Comparison of ENCODE assay signal across 25 cellular contexts in the genomic region with DNA sequence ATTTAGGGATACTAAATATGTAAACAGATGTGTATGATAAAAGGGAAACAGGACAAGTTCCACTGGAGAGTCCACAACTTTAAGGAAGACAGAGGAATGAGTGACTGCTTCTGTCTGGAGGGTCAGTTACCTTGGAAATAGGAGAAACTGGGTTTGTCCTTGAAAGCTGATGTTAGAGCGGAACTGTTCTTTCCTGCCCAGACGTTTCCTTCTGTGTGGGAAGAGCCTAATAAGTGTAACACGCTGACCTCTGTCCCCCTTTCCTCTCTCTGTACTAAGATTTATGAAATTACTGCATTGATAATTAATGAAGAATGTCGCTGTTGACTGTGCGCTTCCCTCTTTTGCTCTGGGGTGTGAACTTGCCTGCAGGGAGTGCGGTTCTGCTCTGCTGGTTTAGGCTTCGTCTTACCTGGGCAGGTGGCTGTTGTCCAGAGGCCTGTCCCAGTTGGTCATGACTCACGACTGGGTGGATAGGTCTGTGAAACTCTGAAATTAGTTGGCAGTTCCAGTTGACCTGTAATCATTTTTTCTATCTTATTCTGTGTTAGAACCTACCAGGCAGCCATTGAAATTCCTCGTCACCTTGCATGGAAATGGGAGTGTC.
"Had no signal": no experiment of that assay in that cellular context is flagged by ENCODE, and none has a peak within 500 bp of the region (broad histone marks: within the 10 kb centered on the region; RNA-seq: fewer than 3 reads in every experiment).

No MANE protein-coding gene starts in this region.

- H3K36me3 ChIP-seq: MG63, Peyer's patch, SJCRH30 had no signal

- H3K27me3 ChIP-seq: MG63, Peyer's patch, SJCRH30 had no signal

- H3K9me3 ChIP-seq: MG63, Peyer's patch, SJCRH30 had no signal

- H3K4me1 ChIP-seq: Peyer's patch, SJCRH30 had no signal

- H3K4me3 Mint-ChIP-seq: IgD-negative memory B cell had no signal

- H3K4me2 ChIP-seq: PC-9 had no signal

- H3K36me3 Mint-ChIP-seq: IgD-negative memory B cell had no signal

- DNase-seq: Karpas-422, KG1, MG63, NCI-H1092 treated with DMSO at 0.1 percent for 48 hours, NCI-H1436, NCI-H187, NCI-H2029, NCI-H2081 treated with DMSO at 0.1 percent for 48 hours, NCI-H2171, NCI-H226, NCI-H446, NCI-H510A, NCI-H524 treated with DMSO at 0.1 percent for 48 hours, NCI-H69, NCI-H774, PC-9, Peyer's patch, SHP77 treated with DMSO at 0.1 percent for 48 hours, SJCRH30, T-helper 1 cell had no signal

- H3K27ac ChIP-seq: HL-60, PC-9, Peyer's patch, SJCRH30 had no signal

- H3K27ac Mint-ChIP-seq: IgD-negative memory B cell had no signal

- H3K4me3 ChIP-seq: MG63, PC-9, Peyer's patch, SJCRH30 had no signal

- H3K27me3 Mint-ChIP-seq: IgD-negative memory B cell had no signal

- ATAC-seq: Right ventricle myocardium inferior, SK-N-SH treated with all-trans-retinoic acid at 6 μM for 48 hours had no signal

- H2AFZ ChIP-seq: PC-9 had no signal

- FAIRE-seq: HTR-8/SVneo had no signal
